ENCODE assay signal across 19 cellular contexts in genomic region chr2:230677182-230677946, GRCh38.
DNase-seq lines count a peak whose midpoint lies in the region; ATAC-seq and TF ChIP-seq lines count a peak whose summit lies in the region.
"Had no signal": no experiment of that assay in that cellular context is flagged by ENCODE, and none has a peak within 500 bp of the region (broad histone marks: within the 10 kb centered on the region; RNA-seq: fewer than 3 reads in every experiment).

No MANE protein-coding gene starts in this region.

- POLR2A ChIA-PET in HEK293 (lab: Yijun Ruan, JAX) = interaction anchor here (0.5 kb wide), 1 partner anchor 95 kb away, joined by 3 read pairs; no protein-coding TSS in a partner anchor

- no peaks in the 10 kb centered on the region for H3K36me3 ChIP-seq in HEK293 (ENCODE audit: control insufficient read depth in 2 of 2, insufficient read depth in 1 of 2, low read length in 2 of 2)
- H3K36me3 ChIP-seq: SJCRH30 had no signal

- H3K4me3 ChIP-seq in HEK293 (ENCODE audit: low read depth, low read length) (no peak overlapping the region), astrocyte of the spinal cord (ENCODE audit: low read depth, low read length) (no peak overlapping the region)
- H3K4me3 ChIP-seq: hepatocyte, SJCRH30 had no signal

- CTCF ChIA-PET in HEK293 (lab: Yijun Ruan, JAX) = interaction anchor here (1.4 kb wide), 1 partner anchor 58 kb away, joined by 4 read pairs; no protein-coding TSS in a partner anchor

- peak overlapping the region; percentile 58 for H3K27ac Mint-ChIP-seq in T-helper 2 cell treated with Interferon-gamma antibody and Interleukin-4, amounts not matched to agents 5 μg/mL and 100 μg/mL, for 36 hours

- H3K9me3 ChIP-seq in HEK293 (ENCODE audit: control insufficient read depth, insufficient read depth, low read depth, low read length) = no peaks in the 10 kb centered on the region
- H3K9me3 ChIP-seq: SJCRH30 had no signal

- in situ Hi-C loops in astrocyte of the spinal cord (cut with HindIII; ENCODE audit: low sequenced_read_pairs) = no loop called here

- TF ChIP-seq CTCF in HEK293 (tag by site-specific recombination; IDR thresholded peaks at IDR 0.05) = no peak
- no peak for TF ChIP-seq CTCF in astrocyte of the spinal cord (IDR thresholded peaks at IDR 0.05; ENCODE audit: low read depth, low read length)

- no peaks in the 10 kb centered on the region for H3K27me3 Mint-ChIP-seq in T-helper 2 cell treated with Interferon-gamma antibody and Interleukin-4, amounts not matched to agents 5 μg/mL and 100 μg/mL, for 36 hours (ENCODE audit: low read depth)
- H3K27me3 Mint-ChIP-seq: CD4-positive, CD25-positive, alpha-beta regulatory T cell had no signal

- no peaks in the 10 kb centered on the region for H3K4me1 ChIP-seq in HEK293 (ENCODE audit: control insufficient read depth, insufficient read depth, low read length)

- ATAC-seq in HG02678 (IDR thresholded peaks at IDR 0.05; ENCODE audit: unreplicated experiment) (no peak), GM21825 (IDR thresholded peaks at IDR 0.05; ENCODE audit: unreplicated experiment) (no peak)

- H3K4me3 Mint-ChIP-seq in T-helper 2 cell treated with Interferon-gamma antibody and Interleukin-4, amounts not matched to agents 5 μg/mL and 100 μg/mL, for 36 hours = peak overlapping the region; percentile 17

- no peak overlapping the region for H3K27ac ChIP-seq in HEK293 (ENCODE audit: extremely low read depth, low read depth, low read length)
- H3K27ac ChIP-seq: 22Rv1, hepatocyte, SJCRH30 had no signal

- peaks cover 17% of the 10 kb centered on the region for H3K9me3 Mint-ChIP-seq in T-helper 2 cell treated with Interferon-gamma antibody and Interleukin-4, amounts not matched to agents 5 μg/mL and 100 μg/mL, for 36 hours

- H3K36me3 Mint-ChIP-seq in T-helper 2 cell treated with Interferon-gamma antibody and Interleukin-4, amounts not matched to agents 5 μg/mL and 100 μg/mL, for 36 hours (ENCODE audit: low read depth) = peaks cover 12% of the 10 kb centered on the region

- peaks cover 44% of the 10 kb centered on the region for H3K4me1 Mint-ChIP-seq in T-helper 2 cell treated with Interferon-gamma antibody and Interleukin-4, amounts not matched to agents 5 μg/mL and 100 μg/mL, for 36 hours (ENCODE audit: low read depth)

- no peak for DNase-seq in T-helper 2 cell treated with Interferon-gamma antibody and Interleukin-4, amounts not matched to agents 5 μg/mL and 100 μg/mL, for 36 hours (ENCODE audit: low spot score)
- DNase-seq in T-helper 2 cell (no peak), astrocyte of the spinal cord (ENCODE audit: low read depth, low spot score) (peak; percentile 65), kidney tubule cell (ENCODE audit: low spot score) (peak; percentile 71), GM19240 (ENCODE audit: insufficient read length, low spot score) (no peak)
- DNase-seq: activated CD8-positive, alpha-beta memory T cell treated with anti-CD3 and anti-CD28 coated beads for 24 hours; activated naive CD4-positive, alpha-beta T cell treated with anti-CD3 and anti-CD28 coated beads, Interleukin-2, amount 50 U/mL, for 16 hours; CD4-positive, CD25-positive, alpha-beta regulatory T cell; cerebellar nuclear complex; left cardiac atrium; NCI-H1436; NCI-H446 treated with DMSO at 0.1 percent for 48 hours; SJCRH30; substantia nigra had no signal

TF ChIP-seq in HEK293, 187 proteins besides CTCF, POLR2A, EP300 and RAD21:
- TF ChIP-seq ZIC2 (tag by site-specific recombination; IDR thresholded peaks at IDR 0.05) = 0 out of 2 replicates have a peak, but pooled peaks have one; percentile 8
- TF ChIP-seq ZNF830 (tag by site-specific recombination; IDR thresholded peaks at IDR 0.05; ENCODE audit: low read depth) = no peak
- TF ChIP-seq GLIS1 (tag by site-specific recombination; IDR thresholded peaks at IDR 0.05) = peak; percentile 33; the same call in 1 of the 2 replicates
TF ChIP-seq in HEK293: peak in this region for 2.

Comparison
In these comparisons a context has a peak if more than half of its experiments do, and no peak if none do; other contexts are left out.
1. DNase-seq: peak in astrocyte of the spinal cord (single experiment) and kidney tubule cell (single experiment); none in T-helper 2 cell treated with Interferon-gamma antibody and Interleukin-4, amounts not matched to agents 5 μg/mL and 100 μg/mL, for 36 hours (single experiment), T-helper 2 cell (0 of 5) and GM19240 (single experiment).